ENCODE assay signal across 1 cellular context in the genomic region with DNA sequence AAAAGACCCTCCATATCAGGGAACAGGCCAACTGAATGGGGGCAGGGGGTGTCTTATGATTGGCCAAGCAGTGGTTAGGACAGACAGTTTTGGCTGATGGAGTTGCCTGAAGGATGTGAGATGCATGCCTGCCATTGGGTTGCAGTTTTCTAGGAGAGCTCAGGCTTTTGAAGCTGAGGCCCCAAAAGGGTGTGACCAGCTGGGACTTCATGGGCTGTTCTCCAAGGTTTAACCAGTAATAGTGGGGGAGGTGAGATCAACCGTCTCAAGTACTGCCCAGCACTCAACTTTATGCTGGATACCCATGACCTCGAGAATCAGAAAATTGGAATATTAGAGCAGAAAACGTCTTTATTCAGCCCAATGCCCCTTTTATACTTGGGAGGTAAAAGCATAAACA.
TF ChIP-seq lines count a peak whose summit lies in the region.

No MANE protein-coding gene starts in this region.

TF ChIP-seq in neural cell, 6 proteins besides CTCF, POLR2A, EP300 and RAD21 (continued from another document):
- TF ChIP-seq REST (IDR thresholded peaks at IDR 0.05; ENCODE audit: borderline replicate concordance) (no peak), EZH2 (IDR thresholded peaks at IDR 0.05; ENCODE audit: borderline replicate concordance, insufficient read depth, low read length, poor library complexity, severe bottlenecking) (no peak)
TF ChIP-seq in neural cell: peak in this region for 0.
